8 cellular contexts compared by ENCODE assay signal in the genomic region with DNA sequence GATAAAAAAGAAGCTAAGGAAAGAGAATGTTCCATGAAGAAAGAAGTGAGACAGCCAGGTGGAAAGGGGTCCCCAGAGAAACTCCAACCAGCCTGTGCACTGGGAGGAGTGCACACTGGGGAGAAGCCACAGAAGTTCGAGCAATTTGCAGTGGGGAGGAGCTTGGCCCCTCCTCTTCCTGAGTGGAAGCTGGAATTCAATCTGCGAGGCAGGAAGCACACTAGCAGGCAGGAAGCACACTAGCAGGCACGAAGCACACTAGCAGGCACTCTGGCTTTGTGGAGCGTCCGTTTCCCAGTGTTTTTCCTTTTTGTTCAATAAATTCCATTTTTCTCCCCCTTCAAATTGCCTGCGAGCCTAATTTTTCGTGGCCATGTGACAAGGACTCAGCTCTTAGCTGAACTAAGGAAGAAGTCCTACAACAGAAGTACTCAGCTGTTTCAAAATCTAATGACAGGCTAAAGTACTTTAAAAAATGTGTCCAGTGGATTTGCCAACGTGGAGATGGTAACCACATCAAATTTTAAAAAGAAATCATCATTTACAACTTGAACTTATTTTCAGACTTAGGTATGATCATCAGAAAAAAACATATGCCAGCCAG. TPM values are rescaled to one million over a fixed set of nuclear protein-coding genes. Genes with fewer than 3 reads are reported as not detected.
DNase-seq lines count a peak whose midpoint lies in the region; ATAC-seq and TF ChIP-seq lines count a peak whose summit lies in the region.

No MANE protein-coding gene starts in this region.

- peaks cover 0 to 13% (median 0%) of the 10 kb centered on the region in 3 donors for H3K4me1 ChIP-seq in gastroesophageal sphincter

- H3K27me3 ChIP-seq in gastroesophageal sphincter = no peaks in the 10 kb centered on the region

- no peak for TF ChIP-seq CTCF in gastroesophageal sphincter (IDR thresholded peaks at IDR 0.05)
- TF ChIP-seq CTCF in progenitor cell of endocrine pancreas (IDR thresholded peaks at IDR 0.05; ENCODE audit: unreplicated experiment) = no peak

- 5 to 33% methylated on average over 8 of the region's 8 CpGs for WGBS in gastroesophageal sphincter (ENCODE audit: low coverage in 1 of 2), 2 donors

- H3K27ac ChIP-seq in gastroesophageal sphincter = peak overlapping the region; percentile 43 to 77 (median 72)

- H3K36me3 Mint-ChIP-seq in T-helper 17 cell (ENCODE audit: low read depth) = no peaks in the 10 kb centered on the region
- H3K36me3 Mint-ChIP-seq in progenitor cell of endocrine pancreas (ENCODE audit: insufficient read depth) = peaks cover 8% of the 10 kb centered on the region

- DNase-seq in GF-D8 (lab: John Stamatoyannopoulos, UW) = peak; percentile 88
- DNase-seq in T-helper 17 cell = no peak
- DNase-seq in pons (ENCODE audit: low spot score) = peak; percentile 46
- no peak for DNase-seq in NCI-H1436 (lab: John Stamatoyannopoulos, UW)
- DNase-seq in NCI-H2029 (lab: John Stamatoyannopoulos, UW) = no peak
- no peak for DNase-seq in progenitor cell of endocrine pancreas (ENCODE audit: low spot score, unreplicated experiment)

- ATAC-seq in T-helper 17 cell (no peak), gastroesophageal sphincter (peak; percentile 90), GM19397 (IDR thresholded peaks at IDR 0.05; ENCODE audit: unreplicated experiment) (no peak)

- H3K27ac Mint-ChIP-seq in T-helper 17 cell (peak overlapping the region; percentile 49), progenitor cell of endocrine pancreas (no peak overlapping the region)

- H3K9me3 Mint-ChIP-seq in progenitor cell of endocrine pancreas (ENCODE audit: low read depth) = no peaks in the 10 kb centered on the region

- H3K4me1 Mint-ChIP-seq in T-helper 17 cell (peaks cover 4% of the 10 kb centered on the region), progenitor cell of endocrine pancreas (ENCODE audit: low read depth) (no peaks in the 10 kb centered on the region)

- H3K27me3 Mint-ChIP-seq in T-helper 17 cell (no peaks in the 10 kb centered on the region), progenitor cell of endocrine pancreas (no peaks in the 10 kb centered on the region)

- peak in 1 of 2 donors; percentile 30 for TF ChIP-seq POLR2A in gastroesophageal sphincter (IDR thresholded peaks at IDR 0.05)

- H3K4me3 Mint-ChIP-seq in T-helper 17 cell = peak overlapping the region; percentile 59
- no peak overlapping the region for H3K4me3 Mint-ChIP-seq in progenitor cell of endocrine pancreas (ENCODE audit: low read depth)

- peak overlapping the region in 1 of 2 donors; percentile 20 for H3K4me3 ChIP-seq in gastroesophageal sphincter

- peaks cover 0 to 81% of the 10 kb centered on the region in 2 donors for H3K36me3 ChIP-seq in gastroesophageal sphincter

- H3K9me3 ChIP-seq in T-helper 17 cell (ENCODE audit: control insufficient read depth, low read length, poor library complexity, severe bottlenecking) (no peaks in the 10 kb centered on the region), gastroesophageal sphincter (no peaks in the 10 kb centered on the region)

- no peak for TF ChIP-seq EP300 in gastroesophageal sphincter (IDR thresholded peaks at IDR 0.05)

RNA-seq across cellular contexts. Expression of gene SPIRE1, which starts 21.4 kb away (rescaled TPM):
- total RNA-seq in T-helper 17 cell (1 to 10 TPM; 1.1 to 3.5 TPM), gastroesophageal sphincter (10 to 100 TPM; 37.4 to 50.8 (median 43.0) TPM), progenitor cell of endocrine pancreas (24.6 and 29.4 TPM in 2 replicates)

RNA-seq across cellular contexts. Expression of gene CEP76, which starts 23.2 kb away (rescaled TPM):
- total RNA-seq in T-helper 17 cell = 10 to 100 TPM in 1 of 2 donors, 1 to 10 TPM in 1; 8.9 to 10.5 TPM
- 10 to 100 TPM in 2 of 4 donors, 1 to 10 TPM in 2; 6.8 to 14.2 (median 9.6) TPM for total RNA-seq in gastroesophageal sphincter
- 12.1 and 14.4 TPM in 2 replicates for total RNA-seq in progenitor cell of endocrine pancreas

RNA-seq across cellular contexts. Expression of gene PSMG2, which starts 23.6 kb away (rescaled TPM):
- total RNA-seq in T-helper 17 cell (10 to 100 TPM; 49.6 to 60.7 TPM), gastroesophageal sphincter (100 to 1,000 TPM in 1 of 4 donors, 10 to 100 TPM in 3; 80.5 to 101 (median 82.3) TPM), progenitor cell of endocrine pancreas (56.7 and 58.2 TPM in 2 replicates)

Comparison
In these comparisons a context has a peak if more than half of its experiments do, and no peak if none do; other contexts are left out.
1. DNase-seq: peak in GF-D8 (single experiment) and pons (single experiment); none in T-helper 17 cell (0 of 3), NCI-H1436 (single experiment), NCI-H2029 (single experiment) and progenitor cell of endocrine pancreas (single experiment).